Comparison of ENCODE assay signal across 9 cellular contexts in genomic region chr6:28469153-28469745, GRCh38. TPM values are rescaled to one million over a fixed set of nuclear protein-coding genes. Genes with fewer than 3 reads are reported as not detected.
"Had no signal": no experiment of that assay in that cellular context is flagged by ENCODE, and none has a peak within 500 bp of the region (broad histone marks: within the 10 kb centered on the region; RNA-seq: fewer than 3 reads in every experiment).

No MANE protein-coding gene starts in this region.

RNA-seq across cellular contexts. Expression of gene ZSCAN23, which starts 26.0 kb away (rescaled TPM):
- total RNA-seq: NCI-H460, OCI-LY7 had no signal

RNA-seq across cellular contexts. Expression of gene GPX6, which starts 46.3 kb away (rescaled TPM):
- total RNA-seq: LHCN-M2, MCF 10A, NCI-H460, OCI-LY7, PC-9, Right ventricle myocardium inferior, RPMI7951, SJCRH30, SK-MEL-5 had no signal

RNA-seq across cellular contexts. Expression of gene GPX5, which starts 56.4 kb away (rescaled TPM):
- total RNA-seq: LHCN-M2, MCF 10A, NCI-H460, PC-9, Right ventricle myocardium inferior, RPMI7951, SJCRH30, SK-MEL-5 had no signal
